ENCODE assay signal across 20 cellular contexts in genomic region chr19:42501733-42502132, GRCh38. TPM values are rescaled to one million over a fixed set of nuclear protein-coding genes. Genes with fewer than 3 reads are reported as not detected.
DNase-seq lines count a peak whose midpoint lies in the region; ATAC-seq lines count a peak whose summit lies in the region.
"Had no signal": no experiment of that assay in that cellular context is flagged by ENCODE, and none has a peak within 500 bp of the region (broad histone marks: within the 10 kb centered on the region; RNA-seq: fewer than 3 reads in every experiment).

No MANE protein-coding gene starts in this region.

- H3K36me3 Mint-ChIP-seq in activated CD4-positive, alpha-beta T cell treated with anti-CD3 and anti-CD28 coated beads, Interleukin-2, amount 10 ng/mL, durations not matched to agents 24 days and 14 days (ENCODE audit: low read depth): peaks cover 4% of the 10 kb centered on the region
- peaks cover 9% of the 10 kb centered on the region for H3K36me3 Mint-ChIP-seq in CD4-positive, CD25-positive, alpha-beta regulatory T cell
- no peaks in the 10 kb centered on the region for H3K36me3 Mint-ChIP-seq in activated CD4-positive, alpha-beta memory T cell treated with anti-CD3 and anti-CD28 coated beads for 36 hours
- H3K36me3 Mint-ChIP-seq in activated naive CD8-positive, alpha-beta T cell treated with anti-CD3 and anti-CD28 coated beads, Interleukin-2, amount 10 ng/mL, durations not matched to agents 7 days and 5 days: peaks cover 13% of the 10 kb centered on the region

- intact Hi-C loops in activated CD4-positive, alpha-beta T cell treated with anti-CD3 and anti-CD28 coated beads, Interleukin-2, amount 10 ng/mL, durations not matched to agents 24 days and 14 days (cut with micrococcal nuclease): no loop called here
- intact Hi-C loops in activated CD4-positive, alpha-beta memory T cell treated with anti-CD3 and anti-CD28 coated beads for 36 hours (cut with micrococcal nuclease): no loop called here

- H3K27me3 ChIP-seq in CD4-positive, CD25-positive, alpha-beta regulatory T cell (ENCODE audit: control insufficient read depth, insufficient read depth, low read length): no peaks in the 10 kb centered on the region
- H3K27me3 ChIP-seq: Peyer's patch had no signal

- H3K27ac ChIP-seq in CD4-positive, CD25-positive, alpha-beta regulatory T cell (ENCODE audit: insufficient read depth, low read length, poor library complexity, severe bottlenecking): no peak overlapping the region
- H3K27ac ChIP-seq: Peyer's patch had no signal

- no peaks in the 10 kb centered on the region for H3K27me3 Mint-ChIP-seq in activated CD4-positive, alpha-beta T cell treated with anti-CD3 and anti-CD28 coated beads, Interleukin-2, amount 10 ng/mL, durations not matched to agents 24 days and 14 days
- H3K27me3 Mint-ChIP-seq in CD4-positive, CD25-positive, alpha-beta regulatory T cell: no peaks in the 10 kb centered on the region
- H3K27me3 Mint-ChIP-seq in activated CD4-positive, alpha-beta memory T cell treated with anti-CD3 and anti-CD28 coated beads for 36 hours: no peaks in the 10 kb centered on the region
- H3K27me3 Mint-ChIP-seq in activated naive CD8-positive, alpha-beta T cell treated with anti-CD3 and anti-CD28 coated beads, Interleukin-2, amount 10 ng/mL, durations not matched to agents 7 days and 5 days: no peaks in the 10 kb centered on the region

- H3K4me3 Mint-ChIP-seq in activated CD4-positive, alpha-beta T cell treated with anti-CD3 and anti-CD28 coated beads, Interleukin-2, amount 10 ng/mL, durations not matched to agents 24 days and 14 days: peak overlapping the region; percentile 6
- H3K4me3 Mint-ChIP-seq in CD4-positive, CD25-positive, alpha-beta regulatory T cell: peak overlapping the region in 2 of 4 donors; percentile 34 to 44
- no peak overlapping the region for H3K4me3 Mint-ChIP-seq in activated CD4-positive, alpha-beta memory T cell treated with anti-CD3 and anti-CD28 coated beads for 36 hours
- peak overlapping the region; percentile 49 for H3K4me3 Mint-ChIP-seq in activated naive CD8-positive, alpha-beta T cell treated with anti-CD3 and anti-CD28 coated beads, Interleukin-2, amount 10 ng/mL, durations not matched to agents 7 days and 5 days

- H3K4me1 ChIP-seq in CD4-positive, CD25-positive, alpha-beta regulatory T cell (ENCODE audit: control insufficient read depth, insufficient read depth, low read length, poor library complexity, severe bottlenecking): peaks cover 9% of the 10 kb centered on the region
- H3K4me1 ChIP-seq: BE2C had no signal

- H3K4me1 Mint-ChIP-seq in activated CD4-positive, alpha-beta T cell treated with anti-CD3 and anti-CD28 coated beads, Interleukin-2, amount 10 ng/mL, durations not matched to agents 24 days and 14 days: peaks cover 35% of the 10 kb centered on the region
- H3K4me1 Mint-ChIP-seq in CD4-positive, CD25-positive, alpha-beta regulatory T cell: peaks cover 18 to 66% (median 30%) of the 10 kb centered on the region in 4 donors
- peaks cover 11% of the 10 kb centered on the region for H3K4me1 Mint-ChIP-seq in activated CD4-positive, alpha-beta memory T cell treated with anti-CD3 and anti-CD28 coated beads for 36 hours (ENCODE audit: low read depth)
- peaks cover 35% of the 10 kb centered on the region for H3K4me1 Mint-ChIP-seq in activated naive CD8-positive, alpha-beta T cell treated with anti-CD3 and anti-CD28 coated beads, Interleukin-2, amount 10 ng/mL, durations not matched to agents 7 days and 5 days

- H3K9me3 ChIP-seq in CD4-positive, CD25-positive, alpha-beta regulatory T cell (ENCODE audit: control insufficient read depth in 2 of 2, low read length in 2 of 2): no peaks in the 10 kb centered on the region
- H3K9me3 ChIP-seq: BE2C, Peyer's patch had no signal

- no peaks in the 10 kb centered on the region for H3K36me3 ChIP-seq in CD4-positive, CD25-positive, alpha-beta regulatory T cell (ENCODE audit: control insufficient read depth, insufficient read depth, low read length)
- H3K36me3 ChIP-seq: BE2C, Peyer's patch had no signal

- ATAC-seq in CD4-positive, CD25-positive, alpha-beta regulatory T cell (ENCODE audit: low read depth in 2 of 2): peak; percentile 83 to 90
- peak; percentile 80 for ATAC-seq in activated naive CD8-positive, alpha-beta T cell treated with anti-CD3 and anti-CD28 coated beads, Interleukin-2, amount 10 ng/mL, durations not matched to agents 7 days and 5 days (ENCODE audit: low read depth)
- no peak for ATAC-seq in GM21360 (IDR thresholded peaks at IDR 0.05; ENCODE audit: unreplicated experiment)

- H3K27ac Mint-ChIP-seq in activated CD4-positive, alpha-beta T cell treated with anti-CD3 and anti-CD28 coated beads, Interleukin-2, amount 10 ng/mL, durations not matched to agents 24 days and 14 days: peak overlapping the region; percentile 5
- peak overlapping the region; percentile 28 to 91 (median 45) for H3K27ac Mint-ChIP-seq in CD4-positive, CD25-positive, alpha-beta regulatory T cell
- peak overlapping the region; percentile 13 for H3K27ac Mint-ChIP-seq in activated CD4-positive, alpha-beta memory T cell treated with anti-CD3 and anti-CD28 coated beads for 36 hours
- H3K27ac Mint-ChIP-seq in activated naive CD8-positive, alpha-beta T cell treated with anti-CD3 and anti-CD28 coated beads, Interleukin-2, amount 10 ng/mL, durations not matched to agents 7 days and 5 days: peak overlapping the region; percentile 70

- peak overlapping the region; percentile 38 for H3K4me3 ChIP-seq in CD4-positive, CD25-positive, alpha-beta regulatory T cell (ENCODE audit: low read depth, low read length)
- H3K4me3 ChIP-seq: Peyer's patch had no signal

- POLR2A ChIA-PET in activated CD4-positive, alpha-beta memory T cell treated with anti-CD3 and anti-CD28 coated beads for 36 hours (lab: Charles Lee): interaction anchor here (0.7 kb wide), 1 partner anchor 120 kb away, joined by 3 read pairs; no protein-coding TSS in a partner anchor
- POLR2A ChIA-PET in activated naive CD8-positive, alpha-beta T cell treated with anti-CD3 and anti-CD28 coated beads, Interleukin-2, amount 10 ng/mL, durations not matched to agents 7 days and 5 days (lab: Charles Lee): interaction anchor here (1.7 kb wide), 1 partner anchor 27 kb away, joined by 6 read pairs; the partner anchor contains the start of gene CEACAM1

- no peak for DNase-seq in activated CD4-positive, alpha-beta T cell treated with anti-CD3 and anti-CD28 coated beads, Interleukin-2, amount 10 ng/mL, durations not matched to agents 24 days and 14 days
- DNase-seq in activated CD4-positive, alpha-beta T cell treated with anti-CD3 and anti-CD28 coated beads, Interleukin-2, amount 50 U/mL, for 4 hours: no peak
- peak in 1 of 3 donors; percentile 90 for DNase-seq in CD4-positive, CD25-positive, alpha-beta regulatory T cell
- DNase-seq in activated CD4-positive, alpha-beta memory T cell treated with anti-CD3 and anti-CD28 coated beads for 36 hours: no peak
- no peak for DNase-seq in activated naive CD8-positive, alpha-beta T cell treated with anti-CD3 and anti-CD28 coated beads, Interleukin-2, amount 10 ng/mL, durations not matched to agents 7 days and 5 days
- DNase-seq in T1000 (lab: John Stamatoyannopoulos, UW): no peak
- DNase-seq: BE2C, COR-L47, DMS79 treated with DMSO at 0.1 percent for 48 hours, Karpas-422, MV-4-11, NCI-H1105 treated with DMSO at 0.1 percent for 48 hours, NCI-H2029 treated with DMSO at 0.1 percent for 48 hours, NCI-H2171, NCI-H524 treated with DMSO at 0.1 percent for 48 hours, NCI-H82, Peyer's patch had no signal

- CTCF ChIA-PET in activated CD4-positive, alpha-beta memory T cell treated with anti-CD3 and anti-CD28 coated beads for 36 hours (lab: Charles Lee): interaction anchor here (1.6 kb wide), 1 partner anchor 28 kb away, joined by 6 read pairs; no protein-coding TSS in a partner anchor

- H3K9me3 Mint-ChIP-seq in activated CD4-positive, alpha-beta T cell treated with anti-CD3 and anti-CD28 coated beads, Interleukin-2, amount 10 ng/mL, durations not matched to agents 24 days and 14 days: no peaks in the 10 kb centered on the region
- H3K9me3 Mint-ChIP-seq in CD4-positive, CD25-positive, alpha-beta regulatory T cell: no peaks in the 10 kb centered on the region
- no peaks in the 10 kb centered on the region for H3K9me3 Mint-ChIP-seq in activated CD4-positive, alpha-beta memory T cell treated with anti-CD3 and anti-CD28 coated beads for 36 hours
- H3K9me3 Mint-ChIP-seq in activated naive CD8-positive, alpha-beta T cell treated with anti-CD3 and anti-CD28 coated beads, Interleukin-2, amount 10 ng/mL, durations not matched to agents 7 days and 5 days: no peaks in the 10 kb centered on the region

RNA-seq across cellular contexts. Expression of gene CEACAM1, which starts 26.5 kb away (rescaled TPM):
- 8.6 and 9.0 TPM in 2 replicates for total RNA-seq in activated CD4-positive, alpha-beta T cell treated with anti-CD3 and anti-CD28 coated beads, Interleukin-2, amount 10 ng/mL, durations not matched to agents 24 days and 14 days
- 7.0 TPM for total RNA-seq in CD4-positive, CD25-positive, alpha-beta regulatory T cell
- polyA plus RNA-seq in CD4-positive, CD25-positive, alpha-beta regulatory T cell: 1 to 10 TPM; 4.0 to 6.9 (median 4.9) TPM
- total RNA-seq in activated CD4-positive, alpha-beta memory T cell treated with anti-CD3 and anti-CD28 coated beads for 36 hours: 1 to 10 TPM; 5.4 to 5.8 TPM
- total RNA-seq in activated naive CD8-positive, alpha-beta T cell treated with anti-CD3 and anti-CD28 coated beads, Interleukin-2, amount 10 ng/mL, durations not matched to agents 7 days and 5 days: 10 to 100 TPM; 34.2 to 38.3 TPM

RNA-seq across cellular contexts. Expression of gene CXCL17, which starts 59.0 kb away (rescaled TPM):
- not detected in 2 replicates for total RNA-seq in activated CD4-positive, alpha-beta T cell treated with anti-CD3 and anti-CD28 coated beads, Interleukin-2, amount 10 ng/mL, durations not matched to agents 24 days and 14 days
- not detected for total RNA-seq in CD4-positive, CD25-positive, alpha-beta regulatory T cell
- polyA plus RNA-seq in CD4-positive, CD25-positive, alpha-beta regulatory T cell: under 1 TPM in 1 of 4 donors, not detected in 3; 0.28 TPM
- total RNA-seq in activated CD4-positive, alpha-beta memory T cell treated with anti-CD3 and anti-CD28 coated beads for 36 hours: not detected
- total RNA-seq in activated naive CD8-positive, alpha-beta T cell treated with anti-CD3 and anti-CD28 coated beads, Interleukin-2, amount 10 ng/mL, durations not matched to agents 7 days and 5 days: not detected
- total RNA-seq: H4, M059J, Peyer's patch had no signal

Comparison
In these comparisons a context has a peak if more than half of its experiments do, and no peak if none do; other contexts are left out.
1. H3K27ac Mint-ChIP-seq: peak in every context shown above with its lines; median percentile 70 in activated naive CD8-positive, alpha-beta T cell treated with anti-CD3 and anti-CD28 coated beads, Interleukin-2, amount 10 ng/mL, durations not matched to agents 7 days and 5 days; 45 in CD4-positive, CD25-positive, alpha-beta regulatory T cell; 13 in activated CD4-positive, alpha-beta memory T cell treated with anti-CD3 and anti-CD28 coated beads for 36 hours; 5 in activated CD4-positive, alpha-beta T cell treated with anti-CD3 and anti-CD28 coated beads, Interleukin-2, amount 10 ng/mL, durations not matched to agents 24 days and 14 days.